Comparison of ENCODE assay signal across 8 cellular contexts in the genomic region with DNA sequence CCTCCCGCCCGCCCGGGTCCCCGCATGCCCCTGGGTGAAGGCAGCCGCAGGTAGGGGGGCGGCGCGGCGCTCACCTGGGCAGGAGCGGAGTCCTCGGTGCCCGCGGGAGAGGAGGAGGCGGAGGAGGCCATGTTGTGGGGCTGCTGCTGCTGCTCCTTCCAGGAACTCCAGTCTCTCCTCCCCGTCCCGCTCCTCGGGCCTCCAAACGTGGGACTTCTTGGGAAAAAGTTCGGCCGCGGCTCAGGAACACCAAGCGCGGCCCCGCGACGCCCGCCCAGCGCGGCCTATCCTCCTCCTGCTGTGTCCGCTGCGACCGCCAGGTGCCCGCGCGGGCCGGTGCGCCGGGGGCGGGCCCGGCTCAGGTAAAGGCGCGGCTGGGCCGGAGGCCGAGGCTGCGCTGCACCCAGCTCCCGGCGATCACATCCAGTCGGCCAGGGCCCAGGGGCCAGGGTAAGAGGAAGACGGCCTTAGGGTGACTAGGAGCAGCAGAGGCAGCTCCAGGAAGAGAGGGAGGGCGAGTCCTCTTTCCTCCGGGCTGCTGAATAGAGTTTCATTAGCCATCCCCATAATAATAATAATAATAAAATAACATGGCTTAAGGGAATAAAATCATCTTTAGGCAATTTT. TPM values are rescaled to one million over a fixed set of nuclear protein-coding genes. Genes with fewer than 3 reads are reported as not detected.
A peak's percentile ranks its signal among the peaks of the same experiment; 100 is the strongest.
DNase-seq lines count a peak whose midpoint lies in the region; ATAC-seq and TF ChIP-seq lines count a peak whose summit lies in the region.

No MANE protein-coding gene starts in this region.

- H4K20me1 ChIP-seq in MM.1S (ENCODE audit: insufficient read depth, low read length) (no peaks in the 10 kb centered on the region), fibroblast of lung (ENCODE audit: control insufficient read depth, extremely low read depth, insufficient read depth, low read length) (no peaks in the 10 kb centered on the region)

- H3K27ac Mint-ChIP-seq in activated T-cell treated with anti-CD3 and anti-CD28 coated beads, Interleukin-2, amount 50 U/mL, for 24 hours = peak overlapping the region; percentile 18

- H3K9ac ChIP-seq in MM.1S (ENCODE audit: low read length) (peak overlapping the region; percentile 53), fibroblast of lung (ENCODE audit: insufficient read depth, low read length) (no peak overlapping the region)

- peaks cover 12% of the 10 kb centered on the region; the same call in 1 of the 2 replicates for H3F3A ChIP-seq in MM.1S (ENCODE audit: insufficient read depth, low read length)

- no peaks in the 10 kb centered on the region for H3K9me2 ChIP-seq in MM.1S (replicated peaks; ENCODE audit: insufficient read depth, low read length)

- peak; percentile 51 for TF ChIP-seq CTCF in MM.1S (IDR thresholded peaks at IDR 0.05; ENCODE audit: low read length)
- no peak for TF ChIP-seq CTCF in fibroblast of lung (conservative IDR thresholded peaks at IDR 0.05 in 1 of 2, IDR thresholded peaks at IDR 0.05 in 1 of 2; ENCODE audit: low read depth in 1 of 2, low read length in 2 of 2)
- TF ChIP-seq CTCF in omental fat pad (IDR thresholded peaks at IDR 0.05) = no peak

- H3K4me1 ChIP-seq in MM.1S (ENCODE audit: low read length) = peaks cover 13% of the 10 kb centered on the region
- H3K4me1 ChIP-seq in fibroblast of lung (ENCODE audit: control insufficient read depth, extremely low read depth, insufficient read depth, low read length) = no peaks in the 10 kb centered on the region

- H3K36me3 ChIP-seq in MM.1S (replicated peaks; ENCODE audit: insufficient read depth, low read length) (no peaks in the 10 kb centered on the region), fibroblast of lung (ENCODE audit: control insufficient read depth, insufficient read depth, low read length) (no peaks in the 10 kb centered on the region)

- peak overlapping the region; percentile 63 for H3K4me3 ChIP-seq in GM08714 (ENCODE audit: low read length)
- H3K4me3 ChIP-seq in MM.1S (ENCODE audit: low read length) = peak overlapping the region; percentile 69
- H3K4me3 ChIP-seq in fibroblast of lung (replicated peaks in 1 of 4; ENCODE audit: control extremely low read depth in 1 of 4, insufficient read depth in 1 of 4, low read depth in 3 of 4, low read length in 4 of 4) = peak overlapping the region in 3 of 4 experiments; percentile 7 to 48 (median 41)

- H3K4me1 Mint-ChIP-seq in activated T-cell treated with anti-CD3 and anti-CD28 coated beads, Interleukin-2, amount 50 U/mL, for 24 hours (ENCODE audit: low read depth) = peaks cover 40% of the 10 kb centered on the region

- ATAC-seq in GM21737 (IDR thresholded peaks at IDR 0.05; ENCODE audit: unreplicated experiment) = peak; percentile 56
- peak; percentile 73 for ATAC-seq in omental fat pad (ENCODE audit: low FRiP score)

- H3K4me2 ChIP-seq in MM.1S (ENCODE audit: low read depth, low read length) (peak overlapping the region; percentile 98), fibroblast of lung (ENCODE audit: extremely low read depth, insufficient read depth, low read length) (no peak overlapping the region)

- H3K27ac ChIP-seq in MM.1S (ENCODE audit: low read length) (no peak overlapping the region), fibroblast of lung (ENCODE audit: insufficient read depth, low read length) (no peak overlapping the region)

- H3K27me3 Mint-ChIP-seq in activated T-cell treated with anti-CD3 and anti-CD28 coated beads, Interleukin-2, amount 50 U/mL, for 24 hours = peaks cover 2% of the 10 kb centered on the region

- H3K4me3 Mint-ChIP-seq in activated T-cell treated with anti-CD3 and anti-CD28 coated beads, Interleukin-2, amount 50 U/mL, for 24 hours = peak overlapping the region; percentile 84

- no peaks in the 10 kb centered on the region for H3K9me3 Mint-ChIP-seq in activated T-cell treated with anti-CD3 and anti-CD28 coated beads, Interleukin-2, amount 50 U/mL, for 24 hours

- DNase-seq in MM.1S = peak; percentile 62
- DNase-seq in activated T-cell treated with anti-CD3 and anti-CD28 coated beads, Interleukin-2, amount 50 U/mL, for 24 hours = peak; percentile 71
- DNase-seq in fibroblast of lung (ENCODE audit: low read depth in 2 of 2) = peak; percentile 6 to 11
- no peak for DNase-seq in omental fat pad (ENCODE audit: low spot score)
- no peak for DNase-seq in NCI-H128 (lab: John Stamatoyannopoulos, UW; ENCODE audit: unreplicated experiment)
- no peak for DNase-seq in NOMO-1 (lab: John Stamatoyannopoulos, UW; ENCODE audit: unreplicated experiment in 2 of 2)

- H2AFZ ChIP-seq in MM.1S (ENCODE audit: low read length) (peak overlapping the region; percentile 88), fibroblast of lung (ENCODE audit: low read length) (no peak overlapping the region)

- H3K27me3 ChIP-seq in MM.1S (replicated peaks; ENCODE audit: insufficient read depth, low read length) = peaks cover 51% of the 10 kb centered on the region
- H3K27me3 ChIP-seq in fibroblast of lung (ENCODE audit: control insufficient read depth, insufficient read depth, low read length) = peaks cover 31% of the 10 kb centered on the region

- H3K79me2 ChIP-seq in MM.1S (ENCODE audit: low read length) (no peaks in the 10 kb centered on the region), fibroblast of lung (ENCODE audit: control insufficient read depth, insufficient read depth, low read length) (no peaks in the 10 kb centered on the region)

- H3K36me3 Mint-ChIP-seq in activated T-cell treated with anti-CD3 and anti-CD28 coated beads, Interleukin-2, amount 50 U/mL, for 24 hours (ENCODE audit: low read depth) = peaks cover 3% of the 10 kb centered on the region

- H3K9me3 ChIP-seq in MM.1S (replicated peaks; ENCODE audit: insufficient read depth, low read length) (no peaks in the 10 kb centered on the region), fibroblast of lung (ENCODE audit: control insufficient read depth, insufficient read depth, low read depth, low read length) (no peaks in the 10 kb centered on the region)

RNA-seq across cellular contexts. Expression of a gene that starts 45.0 kb away (rescaled TPM):
- total RNA-seq in fibroblast of lung (4.4 and 13.9 TPM in 2 replicates), omental fat pad (1 to 10 TPM; 1.9 to 9.1 (median 5.0) TPM)
- 14.8 and 42.4 TPM in 2 replicates for polyA plus RNA-seq in fibroblast of lung
- polyA plus RNA-seq in fibroblast of lung (2012) = 9.3 and 31.6 TPM in 2 replicates
- 2.1 TPM in 1 of 2 replicates, not detected in the other for polyA minus RNA-seq in fibroblast of lung (ENCODE audit: low replicate concordance)

Comparison
In these comparisons a context has a peak if more than half of its experiments do, and no peak if none do; other contexts are left out.
1. DNase-seq: peak in MM.1S (single experiment), activated T-cell treated with anti-CD3 and anti-CD28 coated beads, Interleukin-2, amount 50 U/mL, for 24 hours (single experiment) and fibroblast of lung (2 of 2); none in omental fat pad (single experiment), NCI-H128 (single experiment) and NOMO-1 (0 of 2).
2. Peak in every context shown above with its lines, with median percentiles within 50 percentile points of each other: H3K4me3 ChIP-seq.